Comparison of ENCODE assay signal across 15 cellular contexts in the genomic region with DNA sequence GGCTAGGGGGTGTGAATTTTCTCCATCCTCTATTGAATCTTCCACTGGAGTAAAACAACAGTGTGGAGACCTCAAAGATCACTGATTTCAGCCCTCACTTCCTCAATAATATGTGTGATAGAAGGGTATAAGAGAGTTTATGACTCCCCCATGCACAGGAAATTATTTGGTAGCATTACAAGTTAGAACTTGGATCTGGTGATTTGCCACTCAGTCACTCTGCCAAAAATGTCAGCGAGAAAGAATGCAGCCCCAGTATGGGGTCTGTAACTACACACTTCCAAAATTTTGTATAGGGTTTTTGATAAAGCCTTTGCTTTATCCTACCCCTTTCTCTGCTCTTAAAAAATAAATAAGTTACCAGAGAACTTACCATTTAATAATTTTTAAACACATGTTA.
DNase-seq lines count a peak whose midpoint lies in the region; ATAC-seq and TF ChIP-seq lines count a peak whose summit lies in the region.
"Had no signal": no experiment of that assay in that cellular context is flagged by ENCODE, and none has a peak within 500 bp of the region (broad histone marks: within the 10 kb centered on the region; RNA-seq: fewer than 3 reads in every experiment).

No MANE protein-coding gene starts in this region.

- no peaks in the 10 kb centered on the region for H4K20me1 ChIP-seq in mammary epithelial cell (ENCODE audit: insufficient read depth, low read length)

- no peaks in the 10 kb centered on the region for H3K27me3 ChIP-seq in mammary epithelial cell (ENCODE audit: insufficient read depth, low read length)
- no peaks in the 10 kb centered on the region for H3K27me3 ChIP-seq in breast epithelium
- no peaks in the 10 kb centered on the region for H3K27me3 ChIP-seq in psoas muscle (ENCODE audit: insufficient read depth in 3 of 3, low read length in 2 of 3)

- peak overlapping the region; percentile 55 for H3K4me2 ChIP-seq in mammary epithelial cell (ENCODE audit: insufficient read depth, low read depth, low read length)

- H3K36me3 ChIP-seq in mammary epithelial cell (ENCODE audit: insufficient read depth, low read length) (no peaks in the 10 kb centered on the region), breast epithelium (no peaks in the 10 kb centered on the region), psoas muscle (ENCODE audit: insufficient read depth in 1 of 2, low read depth in 1 of 2) (no peaks in the 10 kb centered on the region)

- H3K9ac ChIP-seq in mammary epithelial cell (ENCODE audit: insufficient read depth, low read length), result no peak overlapping the region

- no peak for ATAC-seq in psoas muscle
- ATAC-seq in HG03175 (IDR thresholded peaks at IDR 0.05; ENCODE audit: unreplicated experiment), result no peak
- ATAC-seq in HG03095 (IDR thresholded peaks at IDR 0.05; ENCODE audit: unreplicated experiment), result no peak
- ATAC-seq in GM18498 (IDR thresholded peaks at IDR 0.05; ENCODE audit: unreplicated experiment), result no peak

- intact Hi-C loops in mammary epithelial cell (cut with micrococcal nuclease), result no loop called here
- intact Hi-C loops in breast epithelium (cut with DNase I; ENCODE audit: low total_unique reads), result no loop called here
- intact Hi-C loops in psoas muscle (cut with DNase I), result no loop called here

- H3K4me3 ChIP-seq in mammary epithelial cell (replicated peaks in 1 of 3; ENCODE audit: insufficient read depth in 1 of 3, low read depth in 2 of 3, low read length in 3 of 3) (no peak overlapping the region), breast epithelium (no peak overlapping the region), fibroblast of pulmonary artery (replicated peaks; ENCODE audit: low read depth, low read length) (no peak overlapping the region), psoas muscle (no peak overlapping the region)

- H3K9me3 ChIP-seq in mammary epithelial cell (replicated peaks; ENCODE audit: insufficient read depth, low read length) (no peaks in the 10 kb centered on the region), breast epithelium (no peaks in the 10 kb centered on the region), psoas muscle (no peaks in the 10 kb centered on the region)

- no peaks in the 10 kb centered on the region for H3K79me2 ChIP-seq in mammary epithelial cell (ENCODE audit: insufficient read depth, low read length)

- 0% methylated on average over 1 of the region's 1 CpG for WGBS in mammary epithelial cell (ENCODE audit: low coverage, missing lambda C conversion rate)
- WGBS in psoas muscle, 3 donors, result 12 to 38% (median 35%) methylated on average over 1 of the region's 1 CpG

- dilution Hi-C loops in mammary epithelial cell (cut with HindIII; ENCODE audit: low sequenced_read_pairs), result no loop called here

- CTCF ChIA-PET in mammary epithelial cell (lab: Charles Lee; ENCODE audit: low non-redundant PET), result no interaction called here

- in situ Hi-C loops in mammary epithelial cell (cut with MboI; ENCODE audit: low sequenced_read_pairs in 2 of 2), result no loop called here

- H3K4me1 ChIP-seq in mammary epithelial cell (ENCODE audit: insufficient read depth, low read length) (peaks cover 7% of the 10 kb centered on the region), breast epithelium (no peaks in the 10 kb centered on the region), psoas muscle (peaks cover 25% of the 10 kb centered on the region)

- no peak overlapping the region for H2AFZ ChIP-seq in mammary epithelial cell (ENCODE audit: low read depth, low read length)

- no TSS peak for BruUV-seq in mammary epithelial cell (replicated peaks; lab: Mats Ljungman, UMichigan)

- DNase-seq in mammary epithelial cell, result no peak
- DNase-seq in breast epithelium (ENCODE audit: low spot score in 2 of 2), result no peak
- peak; percentile 7 for DNase-seq in fibroblast of pulmonary artery (ENCODE audit: low read depth)
- DNase-seq in psoas muscle, result no peak
- DNase-seq: 8988T; C1 segment of cervical spinal cord; Kasumi-1; NCI-H1417 treated with DMSO at 0.1 percent for 48 hours; NCI-H2029 treated with DMSO at 0.1 percent for 48 hours; NCI-H524 treated with DMSO at 0.1 percent for 48 hours; NK-92 treated with Interleukin-12 subunit alpha and Interleukin-12 subunit beta, amount 100 ng/mL, for 24 hours had no signal

- no peak for TF ChIP-seq POLR2A in breast epithelium (IDR thresholded peaks at IDR 0.05)

- TF ChIP-seq CTCF in mammary epithelial cell (conservative IDR thresholded peaks at IDR 0.05 in 1 of 2, IDR thresholded peaks at IDR 0.05 in 1 of 2; ENCODE audit: extremely low read depth in 1 of 2, insufficient read depth in 1 of 2, low read depth in 1 of 2, low read length in 2 of 2) (no peak), breast epithelium (IDR thresholded peaks at IDR 0.05) (no peak), VCaP (conservative IDR thresholded peaks at IDR 0.05) (no peak), fibroblast of pulmonary artery (IDR thresholded peaks at IDR 0.05; ENCODE audit: low read length, missing control alignments) (no peak), psoas muscle (IDR thresholded peaks at IDR 0.05) (no peak)

- H3K27ac ChIP-seq in mammary epithelial cell (ENCODE audit: insufficient read depth, low read depth, low read length) (no peak overlapping the region), breast epithelium (no peak overlapping the region), VCaP (peak overlapping the region; percentile 85), psoas muscle (peak overlapping the region; percentile 33)

Comparison
In these comparisons a context has a peak if more than half of its experiments do, and no peak if none do; other contexts are left out.
1. H3K27ac ChIP-seq: peak in VCaP (single experiment) and psoas muscle (single experiment); none in mammary epithelial cell (single experiment) and breast epithelium (0 of 2).